11 cellular contexts compared by ENCODE assay signal in the genomic region with DNA sequence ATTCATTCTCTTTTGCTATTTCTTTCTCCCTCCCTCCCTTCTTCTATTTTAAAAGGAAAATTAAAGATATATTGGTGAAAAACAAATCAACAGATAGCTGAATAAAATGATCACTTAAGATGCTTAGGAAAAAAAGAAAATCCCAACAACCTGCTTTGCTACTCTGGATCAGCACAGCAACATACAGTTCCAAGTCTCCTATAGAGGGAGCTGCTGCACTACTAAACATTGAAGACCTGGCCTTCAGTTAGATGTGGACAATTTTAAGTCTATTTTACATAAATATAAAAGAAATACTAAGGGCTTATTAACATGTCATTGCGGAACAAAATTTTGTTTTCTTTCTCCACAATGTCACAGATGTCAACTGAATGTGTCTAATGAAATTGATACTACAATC.
DNase-seq lines count a peak whose midpoint lies in the region; ATAC-seq and TF ChIP-seq lines count a peak whose summit lies in the region.
"Had no signal": no experiment of that assay in that cellular context is flagged by ENCODE, and none has a peak within 500 bp of the region (broad histone marks: within the 10 kb centered on the region; RNA-seq: fewer than 3 reads in every experiment).

No MANE protein-coding gene starts in this region.

- TF ChIP-seq CTCF in fibroblast of mammary gland (conservative IDR thresholded peaks at IDR 0.05; ENCODE audit: control insufficient read depth, insufficient read depth, low read depth, low read length): peak; percentile 12

- DNase-seq in SHP77 (lab: John Stamatoyannopoulos, UW) (peak; percentile 1 to 6), SHP77 treated with DMSO at 0.1 percent for 48 hours (lab: John Stamatoyannopoulos, UW) (no peak), OCI-M1 (lab: John Stamatoyannopoulos, UW) (peak; percentile 64), fibroblast of mammary gland (ENCODE audit: low read depth) (peak; percentile 1), skeletal muscle cell (ENCODE audit: low read depth) (peak; percentile 1), amniotic stem cell (lab: John Stamatoyannopoulos, UW) (no peak), nucleus accumbens (lab: John Stamatoyannopoulos, UW) (no peak)
- DNase-seq: right cardiac atrium had no signal

- no peak for ATAC-seq in HG03460 (IDR thresholded peaks at IDR 0.05; ENCODE audit: unreplicated experiment)
- ATAC-seq: right cardiac atrium had no signal

- H3K4me3 ChIP-seq in fibroblast of mammary gland (ENCODE audit: control insufficient read depth, low read depth, low read length): no peak overlapping the region
- H3K4me3 ChIP-seq in skeletal muscle cell (ENCODE audit: low read depth, low read length): no peak overlapping the region
- H3K4me3 ChIP-seq: BLaER1, thoracic aorta had no signal

Comparison
In these comparisons a context has a peak if more than half of its experiments do, and no peak if none do; other contexts are left out.
1. DNase-seq: peak in SHP77 (2 of 2), OCI-M1 (single experiment), fibroblast of mammary gland (single experiment) and skeletal muscle cell (single experiment); none in SHP77 treated with DMSO at 0.1 percent for 48 hours (single experiment), amniotic stem cell (single experiment) and nucleus accumbens (0 of 56).